2 cellular contexts compared by ENCODE assay signal in genomic region chr10:95806687-95807380, GRCh38. TPM values are rescaled to one million over a fixed set of nuclear protein-coding genes. Genes with fewer than 3 reads are reported as not detected.
"Had no signal": no experiment of that assay in that cellular context is flagged by ENCODE, and none has a peak within 500 bp of the region (broad histone marks: within the 10 kb centered on the region; RNA-seq: fewer than 3 reads in every experiment).

No MANE protein-coding gene starts in this region.

RNA-seq across cellular contexts. Expression of gene ENTPD1, which starts 50.9 kb away (rescaled TPM):
- total RNA-seq: epithelial cell of proximal tubule, foreskin keratinocyte had no signal
- polyA plus RNA-seq: foreskin keratinocyte had no signal
